ENCODE assay signal across 1 cellular context in the genomic region with DNA sequence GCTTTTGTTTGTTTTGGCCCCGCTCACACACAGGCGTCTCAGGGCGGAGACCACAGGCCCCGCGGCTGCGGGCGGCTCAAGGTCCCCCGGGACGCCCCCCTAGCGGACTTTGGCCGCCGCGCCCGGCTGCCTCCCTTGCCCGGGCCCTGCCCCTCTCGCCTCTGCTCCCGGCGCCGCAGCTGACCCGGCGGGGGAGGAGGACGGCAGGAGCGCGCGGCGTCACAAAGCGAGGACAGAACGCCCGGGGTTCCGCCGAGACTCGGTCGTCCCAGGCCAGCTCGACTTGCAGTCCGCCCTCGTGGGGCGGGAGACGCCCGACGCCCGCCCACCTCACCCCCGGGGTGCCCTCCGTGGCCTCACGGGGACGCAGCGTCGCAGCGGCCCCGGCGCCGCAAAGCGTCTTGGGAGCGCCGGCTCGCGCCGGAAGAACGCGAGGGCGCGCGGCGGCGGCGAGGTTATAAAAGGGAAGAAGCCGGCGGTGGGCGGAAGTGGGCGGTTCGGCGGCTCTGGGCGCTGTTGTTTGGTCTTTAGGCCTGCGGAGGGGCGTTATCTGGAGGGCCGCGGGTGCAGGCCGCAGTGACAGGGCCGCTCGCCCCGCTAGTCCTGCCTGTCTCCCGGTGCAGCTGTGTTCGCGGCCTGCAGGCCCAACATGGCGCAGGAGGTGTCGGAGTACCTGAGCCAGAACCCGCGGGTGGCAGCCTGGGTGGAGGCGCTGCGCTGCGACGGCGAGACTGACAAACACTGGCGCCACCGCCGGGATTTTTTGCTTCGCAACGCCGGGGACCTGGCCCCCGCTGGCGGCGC.
A peak's percentile ranks its signal among the peaks of the same experiment; 100 is the strongest.
TF ChIP-seq lines count a peak whose summit lies in the region.

CDKN2AIP (plus strand) TSS at position 488 of the 804 bp plus-strand sequence; CDS start at position 650, 162 bp downstream.

TF ChIP-seq in K562, 482 proteins besides CTCF, POLR2A, EP300 and RAD21 (continued from another document and continues in another):
- TF ChIP-seq CBX3 (IDR thresholded peaks at IDR 0.05; ENCODE audit: borderline replicate concordance in 1 of 2, low read length in 2 of 2), result no peak
- TF ChIP-seq ZNF274 (IDR thresholded peaks at IDR 0.05; ENCODE audit: borderline replicate concordance, low read depth, low read length), result no peak
- TF ChIP-seq NFXL1 (CRISPR knock-in tag; IDR thresholded peaks at IDR 0.05), result no peak
- TF ChIP-seq ESRRB (CRISPR knock-in tag; IDR thresholded peaks at IDR 0.05; ENCODE audit: borderline replicate concordance), result no peak
- TF ChIP-seq, protein P1, sequence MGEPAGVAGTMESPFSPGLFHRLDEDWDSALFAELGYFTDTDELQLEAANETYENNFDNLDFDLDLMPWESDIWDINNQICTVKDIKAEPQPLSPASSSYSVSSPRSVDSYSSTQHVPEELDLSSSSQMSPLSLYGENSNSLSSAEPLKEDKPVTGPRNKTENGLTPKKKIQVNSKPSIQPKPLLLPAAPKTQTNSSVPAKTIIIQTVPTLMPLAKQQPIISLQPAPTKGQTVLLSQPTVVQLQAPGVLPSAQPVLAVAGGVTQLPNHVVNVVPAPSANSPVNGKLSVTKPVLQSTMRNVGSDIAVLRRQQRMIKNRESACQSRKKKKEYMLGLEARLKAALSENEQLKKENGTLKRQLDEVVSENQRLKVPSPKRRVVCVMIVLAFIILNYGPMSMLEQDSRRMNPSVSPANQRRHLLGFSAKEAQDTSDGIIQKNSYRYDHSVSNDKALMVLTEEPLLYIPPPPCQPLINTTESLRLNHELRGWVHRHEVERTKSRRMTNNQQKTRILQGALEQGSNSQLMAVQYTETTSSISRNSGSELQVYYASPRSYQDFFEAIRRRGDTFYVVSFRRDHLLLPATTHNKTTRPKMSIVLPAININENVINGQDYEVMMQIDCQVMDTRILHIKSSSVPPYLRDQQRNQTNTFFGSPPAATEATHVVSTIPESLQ (CRISPR knock-in tag; IDR thresholded peaks at IDR 0.05), result no peak; the same call in 1 of the 2 replicates
- TF ChIP-seq ZNF785 (CRISPR knock-in tag; IDR thresholded peaks at IDR 0.05), result no peak
- no peak for TF ChIP-seq HSF4 (CRISPR knock-in tag; IDR thresholded peaks at IDR 0.05; ENCODE audit: borderline replicate concordance)
- no peak for TF ChIP-seq ZNF764 (CRISPR knock-in tag; IDR thresholded peaks at IDR 0.05; ENCODE audit: low read depth)
- no peak for TF ChIP-seq TEAD4 (IDR thresholded peaks at IDR 0.05; ENCODE audit: low read length)
- TF ChIP-seq TEAD4 (CRISPR knock-in tag; IDR thresholded peaks at IDR 0.05; ENCODE audit: borderline replicate concordance), result no peak
- no peak for TF ChIP-seq MIER1 (IDR thresholded peaks at IDR 0.05; ENCODE audit: low read depth)
- TF ChIP-seq XRCC5 (IDR thresholded peaks at IDR 0.05; ENCODE audit: low read depth, low read length), result peak; percentile 51; the same call in 1 of the 2 replicates
- TF ChIP-seq, protein P2, sequence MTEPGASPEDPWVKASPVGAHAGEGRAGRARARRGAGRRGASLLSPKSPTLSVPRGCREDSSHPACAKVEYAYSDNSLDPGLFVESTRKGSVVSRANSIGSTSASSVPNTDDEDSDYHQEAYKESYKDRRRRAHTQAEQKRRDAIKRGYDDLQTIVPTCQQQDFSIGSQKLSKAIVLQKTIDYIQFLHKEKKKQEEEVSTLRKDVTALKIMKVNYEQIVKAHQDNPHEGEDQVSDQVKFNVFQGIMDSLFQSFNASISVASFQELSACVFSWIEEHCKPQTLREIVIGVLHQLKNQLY (CRISPR knock-in tag; conservative IDR thresholded peaks at IDR 0.05), result no peak
- TF ChIP-seq ZBTB5 (IDR thresholded peaks at IDR 0.05), result no peak
- no peak for TF ChIP-seq MEF2D (tag; conservative IDR thresholded peaks at IDR 0.05; ENCODE audit: low read depth)
- TF ChIP-seq, protein P3, sequence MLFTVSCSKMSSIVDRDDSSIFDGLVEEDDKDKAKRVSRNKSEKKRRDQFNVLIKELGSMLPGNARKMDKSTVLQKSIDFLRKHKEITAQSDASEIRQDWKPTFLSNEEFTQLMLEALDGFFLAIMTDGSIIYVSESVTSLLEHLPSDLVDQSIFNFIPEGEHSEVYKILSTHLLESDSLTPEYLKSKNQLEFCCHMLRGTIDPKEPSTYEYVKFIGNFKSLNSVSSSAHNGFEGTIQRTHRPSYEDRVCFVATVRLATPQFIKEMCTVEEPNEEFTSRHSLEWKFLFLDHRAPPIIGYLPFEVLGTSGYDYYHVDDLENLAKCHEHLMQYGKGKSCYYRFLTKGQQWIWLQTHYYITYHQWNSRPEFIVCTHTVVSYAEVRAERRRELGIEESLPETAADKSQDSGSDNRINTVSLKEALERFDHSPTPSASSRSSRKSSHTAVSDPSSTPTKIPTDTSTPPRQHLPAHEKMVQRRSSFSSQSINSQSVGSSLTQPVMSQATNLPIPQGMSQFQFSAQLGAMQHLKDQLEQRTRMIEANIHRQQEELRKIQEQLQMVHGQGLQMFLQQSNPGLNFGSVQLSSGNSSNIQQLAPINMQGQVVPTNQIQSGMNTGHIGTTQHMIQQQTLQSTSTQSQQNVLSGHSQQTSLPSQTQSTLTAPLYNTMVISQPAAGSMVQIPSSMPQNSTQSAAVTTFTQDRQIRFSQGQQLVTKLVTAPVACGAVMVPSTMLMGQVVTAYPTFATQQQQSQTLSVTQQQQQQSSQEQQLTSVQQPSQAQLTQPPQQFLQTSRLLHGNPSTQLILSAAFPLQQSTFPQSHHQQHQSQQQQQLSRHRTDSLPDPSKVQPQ (CRISPR knock-in tag; IDR thresholded peaks at IDR 0.05; ENCODE audit: borderline replicate concordance), result no peak
- no peak; the same call in 1 of the 2 replicates for TF ChIP-seq MYNN (IDR thresholded peaks at IDR 0.05)
- no peak for TF ChIP-seq MYNN (CRISPR knock-in tag; IDR thresholded peaks at IDR 0.05)
- no peak for TF ChIP-seq RBM17 (IDR thresholded peaks at IDR 0.05; ENCODE audit: borderline replicate concordance, low read depth, low read length)
- TF ChIP-seq ELF1 (tag; IDR thresholded peaks at IDR 0.05), result peak; percentile 87
- peak; percentile 58; the same call in 1 of the 2 replicates for TF ChIP-seq KLF16 (IDR thresholded peaks at IDR 0.05)
- peak; percentile 99 for TF ChIP-seq POLR2G (IDR thresholded peaks at IDR 0.05; ENCODE audit: low read depth, low read length)
- TF ChIP-seq ASH1L (IDR thresholded peaks at IDR 0.05; ENCODE audit: borderline replicate concordance, low read depth, partially characterized antibody), result no peak
- 0 out of 2 replicates have a peak, but pooled peaks have one; percentile 18 for TF ChIP-seq ZNF583 (CRISPR knock-in tag; IDR thresholded peaks at IDR 0.05)
- TF ChIP-seq PTTG1 (tag; IDR thresholded peaks at IDR 0.05; ENCODE audit: low read depth), result no peak
- TF ChIP-seq, protein P4, sequence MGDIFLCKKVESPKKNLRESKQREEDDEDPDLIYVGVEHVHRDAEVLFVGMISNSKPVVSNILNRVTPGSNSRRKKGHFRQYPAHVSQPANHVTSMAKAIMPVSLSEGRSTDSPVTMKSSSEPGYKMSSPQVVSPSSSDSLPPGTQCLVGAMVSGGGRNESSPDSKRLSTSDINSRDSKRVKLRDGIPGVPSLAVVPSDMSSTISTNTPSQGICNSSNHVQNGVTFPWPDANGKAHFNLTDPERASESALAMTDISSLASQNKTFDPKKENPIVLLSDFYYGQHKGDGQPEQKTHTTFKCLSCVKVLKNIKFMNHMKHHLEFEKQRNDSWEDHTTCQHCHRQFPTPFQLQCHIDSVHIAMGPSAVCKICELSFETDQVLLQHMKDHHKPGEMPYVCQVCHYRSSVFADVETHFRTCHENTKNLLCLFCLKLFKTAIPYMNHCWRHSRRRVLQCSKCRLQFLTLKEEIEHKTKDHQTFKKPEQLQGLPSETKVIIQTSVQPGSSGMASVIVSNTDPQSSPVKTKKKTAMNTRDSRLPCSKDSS (IDR thresholded peaks at IDR 0.05; ENCODE audit: low read depth, partially characterized antibody), result no peak
- peak; percentile 74 for TF ChIP-seq ZNF395 (CRISPR knock-in tag; IDR thresholded peaks at IDR 0.05)
- TF ChIP-seq MCM2 (IDR thresholded peaks at IDR 0.05; ENCODE audit: low read depth), result no peak
- no peak for TF ChIP-seq CREB3 (tag; conservative IDR thresholded peaks at IDR 0.05; ENCODE audit: low read depth)
- TF ChIP-seq XRCC3 (IDR thresholded peaks at IDR 0.05), result no peak
- TF ChIP-seq TEAD2 (tag; IDR thresholded peaks at IDR 0.05), result no peak
- no peak for TF ChIP-seq PRMT5 (CRISPR knock-in tag; IDR thresholded peaks at IDR 0.05)
- no peak for TF ChIP-seq MYBL2 (IDR thresholded peaks at IDR 0.05; ENCODE audit: low read depth)
- no peak for TF ChIP-seq MYBL2 (CRISPR knock-in tag; IDR thresholded peaks at IDR 0.05; ENCODE audit: borderline replicate concordance)
- TF ChIP-seq CEBPB (tag; IDR thresholded peaks at IDR 0.05), result no peak
- no peak for TF ChIP-seq POLR2AphosphoS2 (IDR thresholded peaks at IDR 0.05; ENCODE audit: low read length)
- TF ChIP-seq SPI1 (IDR thresholded peaks at IDR 0.05; ENCODE audit: borderline replicate concordance, low read depth, low read length), result peak; percentile 88
- TF ChIP-seq, protein P5, sequence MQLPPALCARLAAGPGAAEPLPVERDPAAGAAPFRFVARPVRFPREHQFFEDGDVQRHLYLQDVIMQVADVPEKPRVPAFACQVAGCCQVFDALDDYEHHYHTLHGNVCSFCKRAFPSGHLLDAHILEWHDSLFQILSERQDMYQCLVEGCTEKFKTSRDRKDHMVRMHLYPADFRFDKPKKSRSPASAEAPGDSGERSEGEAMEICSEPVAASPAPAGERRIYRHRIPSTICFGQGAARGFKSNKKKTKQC (CRISPR knock-in tag; IDR thresholded peaks at IDR 0.05), result peak; percentile 55
- TF ChIP-seq RBM25 (IDR thresholded peaks at IDR 0.05; ENCODE audit: low read depth, low read length, severe bottlenecking), result no peak
- TF ChIP-seq CGGBP1 (CRISPR knock-in tag; IDR thresholded peaks at IDR 0.05), result peak; percentile 46; the same call in 1 of the 2 replicates
- TF ChIP-seq POLR2B (IDR thresholded peaks at IDR 0.05; ENCODE audit: low read depth, partially characterized antibody), result peak; percentile 93
- no peak for TF ChIP-seq MTA2 (IDR thresholded peaks at IDR 0.05; ENCODE audit: low read depth)
- 0 out of 2 replicates have a peak, but pooled peaks have one; percentile 17 for TF ChIP-seq ZNF766 (CRISPR knock-in tag; conservative IDR thresholded peaks at IDR 0.05)
- TF ChIP-seq MBD1 (CRISPR knock-in tag; IDR thresholded peaks at IDR 0.05), result no peak
- no peak for TF ChIP-seq TAL1 (IDR thresholded peaks at IDR 0.05)
- peak; percentile 53 for TF ChIP-seq GTF2B (IDR thresholded peaks at IDR 0.05; ENCODE audit: extremely low read depth, insufficient read length)
- no peak for TF ChIP-seq KHSRP (IDR thresholded peaks at IDR 0.05)
